In genomic region chr9:3467593-3468219, GRCh38 we compare ENCODE assay signal across 8 cellular contexts. TPM values are rescaled to one million over a fixed set of nuclear protein-coding genes. Genes with fewer than 3 reads are reported as not detected.
DNase-seq lines count a peak whose midpoint lies in the region; ATAC-seq, FAIRE-seq and TF ChIP-seq lines count a peak whose summit lies in the region.

No MANE protein-coding gene starts in this region.

- no peak overlapping the region for H3K56ac ChIP-seq in IMR-90 (ENCODE audit: extremely low read depth, insufficient read depth, low read length)

- H3K4me2 ChIP-seq in IMR-90 (ENCODE audit: low read depth, low read length), result no peak overlapping the region
- H3K4me2 ChIP-seq in trophoblast cell (ENCODE audit: low read length), result no peak overlapping the region

- intact Hi-C loops in IMR-90 (cut with micrococcal nuclease), result loop anchor here (1.0 to 10.0 kb wide), 7 partner anchors 60 to 900 kb away; partner anchors contain the start of genes GLIS3 and RFX3
- intact Hi-C loops in vagina (cut with DNase I), result no loop called here

- H3K4me3 ChIP-seq in IMR-90 (ENCODE audit: insufficient read depth, low read depth, low read length) (no peak overlapping the region), trophoblast cell (ENCODE audit: low read depth, low read length) (no peak overlapping the region), vagina (no peak overlapping the region)

- H3K9me1 ChIP-seq in IMR-90 (ENCODE audit: insufficient read depth, low read length), result no peaks in the 10 kb centered on the region

- no peak for FAIRE-seq in frontal cortex (lab: Jason Lieb, UNC)

- no peak overlapping the region for H3K27ac ChIP-seq in IMR-90 (ENCODE audit: insufficient read depth, low read length)
- H3K27ac ChIP-seq in trophoblast cell (ENCODE audit: low read depth, low read length), result no peak overlapping the region
- H3K27ac ChIP-seq in vagina, result no peak overlapping the region

- peak; percentile 95 for TF ChIP-seq RAD21 in IMR-90 (IDR thresholded peaks at IDR 0.05; ENCODE audit: low read length)

- H2BK5ac ChIP-seq in IMR-90 (ENCODE audit: low read depth, low read length, poor library complexity, severe bottlenecking), result no peak overlapping the region
- no peak overlapping the region for H2BK5ac ChIP-seq in trophoblast cell (ENCODE audit: low read depth, low read length, poor library complexity)

- H4K91ac ChIP-seq in IMR-90 (ENCODE audit: insufficient read depth, low read depth, low read length) (no peak overlapping the region), trophoblast cell (ENCODE audit: low read depth, low read length) (no peak overlapping the region)

- no TSS peak for BruUV-seq in IMR-90 (replicated peaks; lab: Mats Ljungman, UMichigan)

- no peak overlapping the region for H2BK15ac ChIP-seq in IMR-90 (ENCODE audit: low read depth, low read length)

- no peak overlapping the region for H2AK9ac ChIP-seq in IMR-90 (replicated peaks; ENCODE audit: low read depth, low read length, poor library complexity)

- no peak overlapping the region for H3K18ac ChIP-seq in IMR-90 (ENCODE audit: low read depth, low read length)
- H3K18ac ChIP-seq in trophoblast cell (ENCODE audit: low read length), result no peak overlapping the region

- H3K4me1 ChIP-seq in IMR-90 (ENCODE audit: control insufficient read depth, insufficient read depth, low read length) (no peaks in the 10 kb centered on the region), trophoblast cell (ENCODE audit: control insufficient read depth in 1 of 2, insufficient read depth in 2 of 2, low read length in 2 of 2) (no peaks in the 10 kb centered on the region), vagina (no peaks in the 10 kb centered on the region)

- TF ChIP-seq CTCF in IMR-90 (conservative IDR thresholded peaks at IDR 0.05; ENCODE audit: low read depth, low read length), result peak; percentile 91
- peak; percentile 33 to 48 (median 42) for TF ChIP-seq CTCF in vagina (IDR thresholded peaks at IDR 0.05)

- H2AFZ ChIP-seq in IMR-90 (replicated peaks; ENCODE audit: low read length, poor library complexity), result peak overlapping the region; percentile 3
- H2AFZ ChIP-seq in trophoblast cell (ENCODE audit: insufficient read depth, low read length, poor library complexity), result no peak overlapping the region

- H4K20me1 ChIP-seq in IMR-90 (ENCODE audit: insufficient read depth, low read length), result no peaks in the 10 kb centered on the region

- H3K79me2 ChIP-seq in trophoblast cell (ENCODE audit: control insufficient read depth, insufficient read depth, low read length, poor library complexity), result no peaks in the 10 kb centered on the region

- ATAC-seq in GM21723 (IDR thresholded peaks at IDR 0.05; ENCODE audit: unreplicated experiment), result peak; percentile 98
- ATAC-seq in IMR-90 (ENCODE audit: low read depth), result peak; percentile 100

- H2BK120ac ChIP-seq in IMR-90 (ENCODE audit: low read depth, low read length) (no peak overlapping the region), trophoblast cell (ENCODE audit: insufficient read depth, low read length, poor library complexity) (no peak overlapping the region)

- H3K27me3 ChIP-seq in IMR-90 (ENCODE audit: control insufficient read depth, insufficient read depth, low read length) (no peaks in the 10 kb centered on the region), trophoblast cell (ENCODE audit: insufficient read depth, low read length) (no peaks in the 10 kb centered on the region), vagina (no peaks in the 10 kb centered on the region)

- H4K12ac ChIP-seq in trophoblast cell (ENCODE audit: low read depth, low read length), result no peak overlapping the region

- H2BK12ac ChIP-seq in trophoblast cell (ENCODE audit: low read length), result no peak overlapping the region

- no CpG with 5 or more reads among the region's 4 CpGs for WGBS in IMR-90 (ENCODE audit: extremely low coverage in 2 of 2, insufficient read length in 1 of 2), 2 experiments
- no CpG with 5 or more reads among the region's 4 CpGs for WGBS in trophoblast cell (ENCODE audit: extremely low coverage, insufficient coverage, insufficient read length)

- CTCF ChIA-PET in IMR-90 (lab: Yijun Ruan, JAX), result interaction anchor here (0.5 to 1.0 kb wide), 10 partner anchors 11 to 848 kb away, joined by 3 to 4 read pairs (median 3); no protein-coding TSS in a partner anchor

- no peak overlapping the region for H3K23ac ChIP-seq in IMR-90 (ENCODE audit: low read depth, low read length)
- no peak overlapping the region for H3K23ac ChIP-seq in trophoblast cell (ENCODE audit: low read length)

- no peak overlapping the region for H2BK20ac ChIP-seq in IMR-90 (ENCODE audit: low read depth, low read length)

- in situ Hi-C loops in IMR-90 (cut with MboI; ENCODE audit: low sequenced_read_pairs), result loop anchor here (25.0 kb wide), 1 partner anchor 895 kb away; no protein-coding TSS in a partner anchor

- H4K8ac ChIP-seq in IMR-90 (ENCODE audit: low read depth in 2 of 2, low read length in 2 of 2) (no peak overlapping the region), trophoblast cell (ENCODE audit: low read depth, low read length) (no peak overlapping the region)

- DNase-seq in ELF-1 (ENCODE audit: low read depth, low spot score) (peak; percentile 47), IMR-90 (peak; percentile 72), OCI-M1 (lab: John Stamatoyannopoulos, UW) (peak; percentile 100), frontal cortex (ENCODE audit: low spot score in 2 of 2) (peak; percentile 3 to 19), trophoblast cell (peak; percentile 44 to 67), vagina (ENCODE audit: extremely low spot score in 2 of 2) (no peak)
- peak; percentile 42 for DNase-seq in activated effector memory CD4-positive, alpha-beta T cell treated with Interleukin-2 at 50 U/mL for 16 hours

- H3K4ac ChIP-seq in IMR-90 (ENCODE audit: low read depth, low read length), result no peak overlapping the region
- no peak overlapping the region for H3K4ac ChIP-seq in trophoblast cell (ENCODE audit: low read depth, low read length)

- H4K5ac ChIP-seq in IMR-90 (ENCODE audit: low read depth, low read length), result no peak overlapping the region

- TF ChIP-seq POLR2A in IMR-90 (IDR thresholded peaks at IDR 0.05; ENCODE audit: low read depth, low read length) (peak; percentile 54; the same call in 1 of the 2 replicates), vagina (IDR thresholded peaks at IDR 0.05) (no peak)

- H3K9me3 ChIP-seq in IMR-90 (ENCODE audit: control insufficient read depth, insufficient read depth, low read length), result no peaks in the 10 kb centered on the region
- no peaks in the 10 kb centered on the region for H3K9me3 ChIP-seq in trophoblast cell (ENCODE audit: insufficient read depth, low read depth, low read length)
- H3K9me3 ChIP-seq in vagina, result no peaks in the 10 kb centered on the region

- H3K36me3 ChIP-seq in IMR-90 (ENCODE audit: control insufficient read depth, insufficient read depth, low read length), result no peaks in the 10 kb centered on the region
- H3K36me3 ChIP-seq in trophoblast cell (ENCODE audit: control insufficient read depth in 1 of 2, insufficient read depth in 2 of 2, low read length in 2 of 2), result no peaks in the 10 kb centered on the region
- H3K36me3 ChIP-seq in vagina, result no peaks in the 10 kb centered on the region

- POLR2A ChIA-PET in IMR-90 (lab: Charles Lee; ENCODE audit: unreplicated experiment), result no interaction called here

- H3K14ac ChIP-seq in IMR-90 (replicated peaks; ENCODE audit: low read depth, low read length) (no peak overlapping the region), trophoblast cell (ENCODE audit: low read length) (no peak overlapping the region)

- H2AK5ac ChIP-seq in IMR-90 (ENCODE audit: low read depth, low read length), result no peak overlapping the region
- no peak overlapping the region for H2AK5ac ChIP-seq in trophoblast cell (ENCODE audit: low read length)

- H3K9ac ChIP-seq in IMR-90 (ENCODE audit: low read depth, low read length) (no peak overlapping the region), trophoblast cell (ENCODE audit: low read length) (no peak overlapping the region)

- dilution Hi-C loops in IMR-90 (cut with HindIII; ENCODE audit: low sequenced_read_pairs, unreplicated experiment), result no loop called here

- H3K79me1 ChIP-seq in IMR-90 (ENCODE audit: low read depth in 1 of 2, low read length in 2 of 2) (no peaks in the 10 kb centered on the region; a peak in 1 of 4 replicates), trophoblast cell (ENCODE audit: low read length) (no peaks in the 10 kb centered on the region)

TF ChIP-seq in IMR-90, 13 proteins besides CTCF, POLR2A, EP300 and RAD21:
- TF ChIP-seq RCOR1 (IDR thresholded peaks at IDR 0.05; ENCODE audit: insufficient replicate concordance, low read length) (no peak), RFX5 (IDR thresholded peaks at IDR 0.05; ENCODE audit: low read depth, low read length) (no peak), CEBPB (IDR thresholded peaks at IDR 0.05; ENCODE audit: low read depth, low read length) (no peak), BHLHE40 (IDR thresholded peaks at IDR 0.05; ENCODE audit: low read depth, low read length) (no peak), CHD1 (IDR thresholded peaks at IDR 0.05; ENCODE audit: low read depth, low read length) (no peak), SMC3 (IDR thresholded peaks at IDR 0.05; ENCODE audit: low read depth, low read length) (peak; percentile 77)

RNA-seq across cellular contexts. Expression of gene RFX3, which starts 58.1 kb away (rescaled TPM):
- total RNA-seq in IMR-90 (2012; rRNA removed), result 2.5 and 2.7 TPM in 2 replicates
- 0.95 and 1.7 TPM in 2 replicates for polyA plus RNA-seq in IMR-90 (2012; rRNA removed)
- 0.31 and 0.43 TPM in 2 replicates for polyA plus RNA-seq in IMR-90 (2012; cell fraction: cytosol; rRNA removed)
- 2.6 and 5.7 TPM in 2 replicates for polyA plus RNA-seq in IMR-90 (2012; cell fraction: nucleus; rRNA removed; ENCODE audit: low replicate concordance)
- 72.2 TPM for total RNA-seq in frontal cortex
- 4.0 and 4.7 TPM in 2 replicates for polyA plus RNA-seq in trophoblast cell (2013)
- total RNA-seq in vagina, result 11.8 TPM

Comparison
In these comparisons a context has a peak if more than half of its experiments do, and no peak if none do; other contexts are left out.
1. DNase-seq: peak in ELF-1 (single experiment), IMR-90 (single experiment), OCI-M1 (single experiment), activated effector memory CD4-positive, alpha-beta T cell treated with Interleukin-2 at 50 U/mL for 16 hours (single experiment), frontal cortex (2 of 2) and trophoblast cell (2 of 2); none in vagina (0 of 2).